1 cellular context compared by ENCODE assay signal in the genomic region with DNA sequence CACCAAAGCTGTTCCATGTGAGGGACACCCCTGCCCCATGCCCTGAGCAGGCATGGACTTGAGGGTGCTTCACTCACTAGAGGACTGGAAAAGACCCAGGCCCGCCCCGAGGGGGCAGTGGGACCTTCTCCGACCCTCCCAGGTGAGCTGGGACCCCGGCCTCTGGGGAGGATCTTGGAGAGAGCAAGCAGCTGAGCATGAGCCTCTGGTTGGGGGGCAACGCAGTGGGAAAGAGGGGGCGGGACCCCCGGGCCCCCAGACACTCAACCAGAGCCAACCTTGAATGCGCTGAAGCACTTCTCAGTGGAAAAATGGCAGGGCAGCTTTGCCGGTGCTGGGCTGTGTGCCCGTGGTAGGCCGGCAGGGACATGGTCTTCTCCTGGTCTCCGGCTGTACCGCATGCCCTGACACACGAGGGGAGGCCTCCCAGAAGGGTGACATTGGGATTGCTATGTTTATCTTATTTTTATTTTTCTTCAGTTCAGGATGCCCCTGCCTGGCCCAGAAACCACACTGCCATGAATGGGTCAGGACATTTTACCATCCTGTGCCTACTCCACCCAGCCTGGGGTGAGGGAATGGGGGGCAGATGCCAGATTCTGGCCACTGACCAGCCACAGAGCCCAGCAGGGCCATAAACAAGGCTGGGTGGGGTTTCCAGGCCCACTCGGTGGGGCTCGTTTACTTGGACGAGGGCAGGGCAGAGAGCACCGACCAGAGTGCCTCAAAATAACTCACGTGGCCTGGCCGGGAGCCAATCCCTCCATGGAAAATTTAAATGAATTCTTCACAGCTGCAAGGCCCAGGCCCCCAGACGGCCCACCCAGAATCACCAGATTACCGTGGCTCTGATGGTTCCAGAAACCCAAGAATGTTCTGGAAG.
A peak's percentile ranks its signal among the peaks of the same experiment; 100 is the strongest.
TF ChIP-seq lines count a peak whose summit lies in the region.

No MANE protein-coding gene starts in this region.

TF ChIP-seq in K562, 482 proteins besides CTCF, POLR2A, EP300 and RAD21 (continued from another document and continues in another):
- TF ChIP-seq, protein P1, sequence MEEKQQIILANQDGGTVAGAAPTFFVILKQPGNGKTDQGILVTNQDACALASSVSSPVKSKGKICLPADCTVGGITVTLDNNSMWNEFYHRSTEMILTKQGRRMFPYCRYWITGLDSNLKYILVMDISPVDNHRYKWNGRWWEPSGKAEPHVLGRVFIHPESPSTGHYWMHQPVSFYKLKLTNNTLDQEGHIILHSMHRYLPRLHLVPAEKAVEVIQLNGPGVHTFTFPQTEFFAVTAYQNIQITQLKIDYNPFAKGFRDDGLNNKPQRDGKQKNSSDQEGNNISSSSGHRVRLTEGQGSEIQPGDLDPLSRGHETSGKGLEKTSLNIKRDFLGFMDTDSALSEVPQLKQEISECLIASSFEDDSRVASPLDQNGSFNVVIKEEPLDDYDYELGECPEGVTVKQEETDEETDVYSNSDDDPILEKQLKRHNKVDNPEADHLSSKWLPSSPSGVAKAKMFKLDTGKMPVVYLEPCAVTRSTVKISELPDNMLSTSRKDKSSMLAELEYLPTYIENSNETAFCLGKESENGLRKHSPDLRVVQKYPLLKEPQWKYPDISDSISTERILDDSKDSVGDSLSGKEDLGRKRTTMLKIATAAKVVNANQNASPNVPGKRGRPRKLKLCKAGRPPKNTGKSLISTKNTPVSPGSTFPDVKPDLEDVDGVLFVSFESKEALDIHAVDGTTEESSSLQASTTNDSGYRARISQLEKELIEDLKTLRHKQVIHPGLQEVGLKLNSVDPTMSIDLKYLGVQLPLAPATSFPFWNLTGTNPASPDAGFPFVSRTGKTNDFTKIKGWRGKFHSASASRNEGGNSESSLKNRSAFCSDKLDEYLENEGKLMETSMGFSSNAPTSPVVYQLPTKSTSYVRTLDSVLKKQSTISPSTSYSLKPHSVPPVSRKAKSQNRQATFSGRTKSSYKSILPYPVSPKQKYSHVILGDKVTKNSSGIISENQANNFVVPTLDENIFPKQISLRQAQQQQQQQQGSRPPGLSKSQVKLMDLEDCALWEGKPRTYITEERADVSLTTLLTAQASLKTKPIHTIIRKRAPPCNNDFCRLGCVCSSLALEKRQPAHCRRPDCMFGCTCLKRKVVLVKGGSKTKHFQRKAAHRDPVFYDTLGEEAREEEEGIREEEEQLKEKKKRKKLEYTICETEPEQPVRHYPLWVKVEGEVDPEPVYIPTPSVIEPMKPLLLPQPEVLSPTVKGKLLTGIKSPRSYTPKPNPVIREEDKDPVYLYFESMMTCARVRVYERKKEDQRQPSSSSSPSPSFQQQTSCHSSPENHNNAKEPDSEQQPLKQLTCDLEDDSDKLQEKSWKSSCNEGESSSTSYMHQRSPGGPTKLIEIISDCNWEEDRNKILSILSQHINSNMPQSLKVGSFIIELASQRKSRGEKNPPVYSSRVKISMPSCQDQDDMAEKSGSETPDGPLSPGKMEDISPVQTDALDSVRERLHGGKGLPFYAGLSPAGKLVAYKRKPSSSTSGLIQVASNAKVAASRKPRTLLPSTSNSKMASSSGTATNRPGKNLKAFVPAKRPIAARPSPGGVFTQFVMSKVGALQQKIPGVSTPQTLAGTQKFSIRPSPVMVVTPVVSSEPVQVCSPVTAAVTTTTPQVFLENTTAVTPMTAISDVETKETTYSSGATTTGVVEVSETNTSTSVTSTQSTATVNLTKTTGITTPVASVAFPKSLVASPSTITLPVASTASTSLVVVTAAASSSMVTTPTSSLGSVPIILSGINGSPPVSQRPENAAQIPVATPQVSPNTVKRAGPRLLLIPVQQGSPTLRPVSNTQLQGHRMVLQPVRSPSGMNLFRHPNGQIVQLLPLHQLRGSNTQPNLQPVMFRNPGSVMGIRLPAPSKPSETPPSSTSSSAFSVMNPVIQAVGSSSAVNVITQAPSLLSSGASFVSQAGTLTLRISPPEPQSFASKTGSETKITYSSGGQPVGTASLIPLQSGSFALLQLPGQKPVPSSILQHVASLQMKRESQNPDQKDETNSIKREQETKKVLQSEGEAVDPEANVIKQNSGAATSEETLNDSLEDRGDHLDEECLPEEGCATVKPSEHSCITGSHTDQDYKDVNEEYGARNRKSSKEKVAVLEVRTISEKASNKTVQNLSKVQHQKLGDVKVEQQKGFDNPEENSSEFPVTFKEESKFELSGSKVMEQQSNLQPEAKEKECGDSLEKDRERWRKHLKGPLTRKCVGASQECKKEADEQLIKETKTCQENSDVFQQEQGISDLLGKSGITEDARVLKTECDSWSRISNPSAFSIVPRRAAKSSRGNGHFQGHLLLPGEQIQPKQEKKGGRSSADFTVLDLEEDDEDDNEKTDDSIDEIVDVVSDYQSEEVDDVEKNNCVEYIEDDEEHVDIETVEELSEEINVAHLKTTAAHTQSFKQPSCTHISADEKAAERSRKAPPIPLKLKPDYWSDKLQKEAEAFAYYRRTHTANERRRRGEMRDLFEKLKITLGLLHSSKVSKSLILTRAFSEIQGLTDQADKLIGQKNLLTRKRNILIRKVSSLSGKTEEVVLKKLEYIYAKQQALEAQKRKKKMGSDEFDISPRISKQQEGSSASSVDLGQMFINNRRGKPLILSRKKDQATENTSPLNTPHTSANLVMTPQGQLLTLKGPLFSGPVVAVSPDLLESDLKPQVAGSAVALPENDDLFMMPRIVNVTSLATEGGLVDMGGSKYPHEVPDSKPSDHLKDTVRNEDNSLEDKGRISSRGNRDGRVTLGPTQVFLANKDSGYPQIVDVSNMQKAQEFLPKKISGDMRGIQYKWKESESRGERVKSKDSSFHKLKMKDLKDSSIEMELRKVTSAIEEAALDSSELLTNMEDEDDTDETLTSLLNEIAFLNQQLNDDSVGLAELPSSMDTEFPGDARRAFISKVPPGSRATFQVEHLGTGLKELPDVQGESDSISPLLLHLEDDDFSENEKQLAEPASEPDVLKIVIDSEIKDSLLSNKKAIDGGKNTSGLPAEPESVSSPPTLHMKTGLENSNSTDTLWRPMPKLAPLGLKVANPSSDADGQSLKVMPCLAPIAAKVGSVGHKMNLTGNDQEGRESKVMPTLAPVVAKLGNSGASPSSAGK (IDR thresholded peaks at IDR 0.05), result 0 out of 2 replicates have a peak, but pooled peaks have one; percentile 32
- no peak for TF ChIP-seq ZBTB1 (CRISPR knock-in tag; IDR thresholded peaks at IDR 0.05; ENCODE audit: borderline replicate concordance, low read depth)
- no peak for TF ChIP-seq ZNF165 (CRISPR knock-in tag; IDR thresholded peaks at IDR 0.05; ENCODE audit: borderline replicate concordance)
- TF ChIP-seq NCOA2 (IDR thresholded peaks at IDR 0.05; ENCODE audit: partially characterized antibody in 2 of 2), result no peak
- no peak for TF ChIP-seq ZNF274 (IDR thresholded peaks at IDR 0.05; ENCODE audit: borderline replicate concordance, low read depth, low read length)
- TF ChIP-seq ZNF668 (CRISPR knock-in tag; IDR thresholded peaks at IDR 0.05), result no peak
- no peak for TF ChIP-seq ZNF699 (CRISPR knock-in tag; IDR thresholded peaks at IDR 0.05; ENCODE audit: insufficient replicate concordance)
- no peak for TF ChIP-seq RFX1 (IDR thresholded peaks at IDR 0.05)
- peak; percentile 14; the same call in 1 of the 2 replicates for TF ChIP-seq DMBX1 (CRISPR knock-in tag; IDR thresholded peaks at IDR 0.05; ENCODE audit: borderline replicate concordance)
- TF ChIP-seq ZBTB17 (CRISPR knock-in tag; IDR thresholded peaks at IDR 0.05), result 0 out of 2 replicates have a peak, but pooled peaks have one; percentile 42
- peak; percentile 77 for TF ChIP-seq L3MBTL2 (IDR thresholded peaks at IDR 0.05)
- TF ChIP-seq GABPB2 (CRISPR knock-in tag; conservative IDR thresholded peaks at IDR 0.05), result no peak
- 0 out of 2 replicates have a peak, but pooled peaks have one; percentile 7 for TF ChIP-seq TAF7 (tag; IDR thresholded peaks at IDR 0.05)
- TF ChIP-seq TSHZ1 (CRISPR knock-in tag; IDR thresholded peaks at IDR 0.05), result 0 out of 2 replicates have a peak, but pooled peaks have one; percentile 29
- TF ChIP-seq MTA3 (IDR thresholded peaks at IDR 0.05; ENCODE audit: borderline replicate concordance), result no peak
- no peak for TF ChIP-seq MCM2 (IDR thresholded peaks at IDR 0.05; ENCODE audit: low read depth)
- no peak for TF ChIP-seq TCF3 (CRISPR knock-in tag; IDR thresholded peaks at IDR 0.05)
- TF ChIP-seq HOXB6 (CRISPR knock-in tag; IDR thresholded peaks at IDR 0.05; ENCODE audit: borderline replicate concordance), result no peak
- TF ChIP-seq ZNF592 (IDR thresholded peaks at IDR 0.05), result peak; percentile 74
- peak; percentile 71; the same call in 1 of the 2 replicates for TF ChIP-seq CUX1 (CRISPR knock-in tag; IDR thresholded peaks at IDR 0.05)
- TF ChIP-seq ILK (tag; IDR thresholded peaks at IDR 0.05; ENCODE audit: borderline replicate concordance, low read depth), result no peak
- 0 out of 2 replicates have a peak, but pooled peaks have one; percentile 43 for TF ChIP-seq CREB3 (tag; conservative IDR thresholded peaks at IDR 0.05; ENCODE audit: low read depth)
